2 cellular contexts compared by ENCODE assay signal in genomic region chr2:158922610-158923009, GRCh38.
TF ChIP-seq lines count a peak whose summit lies in the region.

No MANE protein-coding gene starts in this region.

TF ChIP-seq in Ishikawa, 13 proteins besides CTCF, POLR2A, EP300 and RAD21:
- TF ChIP-seq NFIC (IDR thresholded peaks at IDR 0.05) (no peak), TEAD4 (IDR thresholded peaks at IDR 0.05) (0 out of 2 replicates have a peak, but pooled peaks have one; percentile 4)

TF ChIP-seq in H1, 55 proteins besides CTCF, POLR2A, EP300 and RAD21:
- 0 out of 2 replicates have a peak, but pooled peaks have one; percentile 5 for TF ChIP-seq TEAD4 (IDR thresholded peaks at IDR 0.05; ENCODE audit: low read depth, low read length)
- no peak for TF ChIP-seq CHD7 (IDR thresholded peaks at IDR 0.05; ENCODE audit: insufficient replicate concordance, low read length)
- no peak for TF ChIP-seq CBX8 (IDR thresholded peaks at IDR 0.05; ENCODE audit: borderline replicate concordance, low read depth, low read length)
- TF ChIP-seq SIX5 (IDR thresholded peaks at IDR 0.05; ENCODE audit: low read depth, low read length), result no peak
